8 cellular contexts compared by ENCODE assay signal in genomic region chr19:11848594-11849263, GRCh38. TPM values are rescaled to one million over a fixed set of nuclear protein-coding genes. Genes with fewer than 3 reads are reported as not detected.
DNase-seq lines count a peak whose midpoint lies in the region; ATAC-seq lines count a peak whose summit lies in the region.

ZNF439 (plus strand) TSS chr19:11848726; CDS start chr19:11848868, 142 bp downstream.

- DNase-seq in GM04503 (ENCODE audit: low read depth) = peak; percentile 37
- peak; percentile 74 for DNase-seq in NCI-H774 (lab: John Stamatoyannopoulos, UW)
- peak; percentile 48 to 74 (median 54) for DNase-seq in activated CD8-positive, alpha-beta memory T cell treated with anti-CD3 and anti-CD28 coated beads for 48 hours (ENCODE audit: low read depth in 2 of 3, low spot score in 2 of 3)
- peak; percentile 58 to 72 (median 60) for DNase-seq in effector memory CD8-positive, alpha-beta T cell
- DNase-seq in mesenteric fat pad (ENCODE audit: low spot score) = peak; percentile 94
- DNase-seq in stimulated activated CD8-positive, alpha-beta memory T cell treated with anti-CD3 and anti-CD28 coated beads, Interleukin-12 subunit alpha, Interleukin-12 subunit beta, amount 100 ng/mL, for 24 hours (ENCODE audit: extremely low read depth) = peak; percentile 69
- DNase-seq in NCI-H226 = no peak

- H3K9me3 Mint-ChIP-seq in effector memory CD8-positive, alpha-beta T cell = peaks cover 0 to 4% of the 10 kb centered on the region in 2 donors

- peaks cover 9% of the 10 kb centered on the region in 2 donors for H3K4me1 Mint-ChIP-seq in effector memory CD8-positive, alpha-beta T cell (ENCODE audit: low read depth in 2 of 2)

- ATAC-seq in HG03025 (IDR thresholded peaks at IDR 0.05; ENCODE audit: low FRiP score, unreplicated experiment) = peak; percentile 76
- peak; percentile 99 for ATAC-seq in effector memory CD8-positive, alpha-beta T cell (replicated peaks)

- H3K4me3 Mint-ChIP-seq in effector memory CD8-positive, alpha-beta T cell = peak within 1 kb of the TSS; percentile 79 to 80

- peak within 1 kb of the TSS; percentile 49 to 59 for H3K27ac Mint-ChIP-seq in effector memory CD8-positive, alpha-beta T cell

- no peaks in the 10 kb centered on the region for H3K36me3 Mint-ChIP-seq in effector memory CD8-positive, alpha-beta T cell (ENCODE audit: insufficient read depth)

- peaks cover 0 to 29% of the 10 kb centered on the region in 2 donors for H3K27me3 Mint-ChIP-seq in effector memory CD8-positive, alpha-beta T cell

RNA-seq across cellular contexts. Expression of gene ZNF439, which starts in this region (rescaled TPM):
- 2.3 TPM for total RNA-seq in mesenteric fat pad
